In the genomic region with DNA sequence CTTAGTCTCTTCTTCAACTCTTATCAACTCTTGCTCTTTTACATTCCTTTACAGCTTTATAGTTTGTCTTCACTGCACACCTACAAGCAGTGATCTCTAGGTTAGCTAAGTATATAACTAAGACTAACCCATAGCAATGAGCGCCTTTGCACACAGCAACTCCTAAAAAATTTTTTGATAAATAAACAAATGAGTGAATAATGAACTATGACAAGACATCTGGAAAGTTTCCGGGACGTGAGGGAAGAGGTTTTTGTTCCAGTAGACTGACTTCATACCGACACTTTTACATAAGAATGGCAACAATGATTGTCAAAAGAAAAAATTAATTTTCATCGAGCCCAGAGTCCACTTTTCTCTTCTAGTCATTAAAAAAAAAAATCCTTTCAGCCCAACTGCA, we compare ENCODE assay signal across 8 cellular contexts.
A peak's percentile ranks its signal among the peaks of the same experiment; 100 is the strongest.
DNase-seq lines count a peak whose midpoint lies in the region; ATAC-seq and TF ChIP-seq lines count a peak whose summit lies in the region.

No MANE protein-coding gene starts in this region.

- peak overlapping the region; percentile 93 to 99 (median 98) for H3K4me3 Mint-ChIP-seq in naive B cell

- H3K4me3 ChIP-seq in LNCaP clone FGC (ENCODE audit: low read depth, low read length) (peak overlapping the region; percentile 63), colonic mucosa (peak overlapping the region; percentile 60)

- H3K36me3 Mint-ChIP-seq in naive B cell: no peaks in the 10 kb centered on the region

- H3K9me3 ChIP-seq in colonic mucosa: no peaks in the 10 kb centered on the region

- TF ChIP-seq CTCF in LNCaP clone FGC (IDR thresholded peaks at IDR 0.05; ENCODE audit: control insufficient read depth, extremely low read depth, insufficient read depth) (no peak), colonic mucosa (IDR thresholded peaks at IDR 0.05) (no peak)

- no peaks in the 10 kb centered on the region for H3K4me1 ChIP-seq in colonic mucosa

- ATAC-seq in naive B cell (ENCODE audit: low read depth in 2 of 2): no peak

- H3K27me3 ChIP-seq in colonic mucosa: no peaks in the 10 kb centered on the region

- DNase-seq in AG08396 (ENCODE audit: low spot score) (peak; percentile 13), LNCaP clone FGC (ENCODE audit: low read depth) (no peak), colonic mucosa (no peak), naive B cell (no peak), NCI-H2227 (lab: John Stamatoyannopoulos, UW; ENCODE audit: unreplicated experiment) (no peak), HPDE6-E6E7 (ENCODE audit: extremely low spot score) (no peak), NCI-H2029 (lab: John Stamatoyannopoulos, UW) (no peak)
- no peak for DNase-seq in stimulated activated naive CD4-positive, alpha-beta T cell (lab: John Stamatoyannopoulos, UW)

- no peaks in the 10 kb centered on the region for H3K36me3 ChIP-seq in colonic mucosa

- no peaks in the 10 kb centered on the region for H3K9me3 Mint-ChIP-seq in naive B cell

- no peaks in the 10 kb centered on the region for H3K27me3 Mint-ChIP-seq in naive B cell

- H3K9ac ChIP-seq in colonic mucosa (ENCODE audit: low read depth in 2 of 2, low read length in 2 of 2): peak overlapping the region; percentile 61 to 79

- peak overlapping the region; percentile 90 for H3K27ac ChIP-seq in colonic mucosa

- intact Hi-C loops in colonic mucosa (cut with DNase I): loop anchor here (10.0 kb wide), 1 partner anchor 134 kb away; no protein-coding TSS in a partner anchor

- peak overlapping the region; percentile 86 to 98 (median 96) for H3K27ac Mint-ChIP-seq in naive B cell

- peaks cover 21 to 38% (median 32%) of the 10 kb centered on the region in 3 donors for H3K4me1 Mint-ChIP-seq in naive B cell
